In the genomic region with DNA sequence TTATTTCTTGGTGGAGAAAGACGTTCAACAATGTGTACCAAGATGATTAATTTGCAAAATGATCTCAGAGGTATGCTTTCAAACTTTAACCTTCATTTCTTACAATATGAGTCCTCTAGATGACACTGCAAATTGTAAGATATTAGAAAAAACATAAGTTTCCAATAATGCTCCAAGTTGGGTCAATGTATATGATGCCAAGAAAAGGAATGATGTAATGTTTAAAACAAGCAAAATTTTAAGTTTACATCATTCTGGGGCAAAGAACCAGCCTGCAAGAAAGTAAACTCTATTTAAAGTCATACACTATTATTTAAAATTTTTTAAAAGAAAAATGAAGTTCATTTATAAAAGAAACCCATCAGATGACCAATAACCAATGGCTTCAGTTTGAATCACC, we compare ENCODE assay signal across 29 cellular contexts.
"Had no signal": no experiment of that assay in that cellular context is flagged by ENCODE, and none has a peak within 500 bp of the region (broad histone marks: within the 10 kb centered on the region; RNA-seq: fewer than 3 reads in every experiment).

No MANE protein-coding gene starts in this region.

- H3K36me3 Mint-ChIP-seq: stimulated activated effector memory CD8-positive, alpha-beta T cell treated with anti-CD3 and anti-CD28 coated beads, Interleukin-12 subunit alpha, Interleukin-12 subunit beta, amount 100 ng/mL, for 72 hours; stimulated activated memory B cell treated with anti-CD40 and anti-IgM and Interleukin-4, amounts not matched to agents 10 μg/mL and 1 μg/mL and 100 μg/mL, for 72 hours; type B pancreatic cell had no signal

- H3K4me3 Mint-ChIP-seq: stimulated activated effector memory CD8-positive, alpha-beta T cell treated with anti-CD3 and anti-CD28 coated beads, Interleukin-12 subunit alpha, Interleukin-12 subunit beta, amount 100 ng/mL, for 72 hours; stimulated activated memory B cell treated with anti-CD40 and anti-IgM and Interleukin-4, amounts not matched to agents 10 μg/mL and 1 μg/mL and 100 μg/mL, for 72 hours; stimulated activated naive B cell treated with anti-CD40 and anti-IgM and Interleukin-4, amounts not matched to agents 10 μg/mL and 1 μg/mL and 100 μg/mL, for 72 hours; stimulated activated naive CD8-positive, alpha-beta T cell treated with anti-CD3 and anti-CD28 coated beads, Interleukin-15, amount 100 ng/mL, for 72 hours; stimulated activated naive CD8-positive, alpha-beta T cell treated with anti-CD3 and anti-CD28 coated beads, Interleukin-15, Interleukin-2, amounts not matched to agents 100 ng/mL and 50 ng/mL, for 24 hours; type B pancreatic cell had no signal

- FAIRE-seq: urothelium cell line had no signal

- H3K36me3 ChIP-seq: stomach, thoracic aorta, thyroid gland, tibial artery, tibial nerve, transverse colon, upper lobe of left lung, upper lobe of right lung, uterus, vagina had no signal

- H3K4me1 ChIP-seq: stomach, suprapubic skin, testis, thyroid gland, tibial artery, tibial nerve, transverse colon, upper lobe of left lung, upper lobe of right lung, uterus, vagina had no signal

- DNase-seq: stimulated activated CD4-positive, alpha-beta T cell treated with anti-CD3 and anti-CD28 coated beads, Interleukin-2, amount 100 ng/mL, for 48 hours; stimulated activated CD4-positive, alpha-beta T cell treated with anti-CD3 and anti-CD28 coated beads, Interleukin-4, amount 100 ng/mL, for 1 hour; stimulated activated CD4-positive, alpha-beta T cell treated with anti-CD3 and anti-CD28 coated beads, Interleukin-4, amount 100 ng/mL, for 24 hours; stimulated activated CD4-positive, alpha-beta T cell treated with anti-CD3 and anti-CD28 coated beads, Interleukin-4, amount 100 ng/mL, for 4 hours; stimulated activated CD8-positive, alpha-beta memory T cell treated with anti-CD3 and anti-CD28 coated beads, Interleukin-4, amount 100 ng/mL, for 48 hours; stimulated activated naive B cell treated with anti-CD40 and anti-IgM and Interleukin-4, amounts not matched to agents 10 μg/mL and 1 μg/mL and 100 μg/mL, for 72 hours; stimulated activated naive CD4-positive, alpha-beta T cell; stimulated activated naive CD4-positive, alpha-beta T cell treated with Interleukin-2 at 50 U/mL for 16 hours; stimulated activated naive CD8-positive, alpha-beta T cell treated with anti-CD3 and anti-CD28 coated beads, Interleukin-15, amount 100 ng/mL, for 72 hours; stimulated activated naive CD8-positive, alpha-beta T cell treated with anti-CD3 and anti-CD28 coated beads, Interleukin-15, Interleukin-2, amounts not matched to agents 100 U/mL and 50 U/mL, for 24 hours; stomach; substantia nigra; testis; thyroid gland; tibial artery; transverse colon; trophoblast cell; upper lobe of left lung; upper lobe of right lung; uterus had no signal

- H3K27ac Mint-ChIP-seq: stimulated activated effector memory CD8-positive, alpha-beta T cell treated with anti-CD3 and anti-CD28 coated beads, Interleukin-12 subunit alpha, Interleukin-12 subunit beta, amount 100 ng/mL, for 72 hours; stimulated activated memory B cell treated with anti-CD40 and anti-IgM and Interleukin-4, amounts not matched to agents 10 μg/mL and 1 μg/mL and 100 μg/mL, for 72 hours; stimulated activated naive B cell treated with anti-CD40 and anti-IgM and Interleukin-4, amounts not matched to agents 10 μg/mL and 1 μg/mL and 100 μg/mL, for 72 hours; stimulated activated naive CD8-positive, alpha-beta T cell treated with anti-CD3 and anti-CD28 coated beads, Interleukin-15, amount 100 ng/mL, for 72 hours; stimulated activated naive CD8-positive, alpha-beta T cell treated with anti-CD3 and anti-CD28 coated beads, Interleukin-15, Interleukin-2, amounts not matched to agents 100 ng/mL and 50 ng/mL, for 24 hours; type B pancreatic cell had no signal

- H3K4me3 ChIP-seq: stomach, suprapubic skin, testis, thoracic aorta, thyroid gland, tibial artery, tibial nerve, transverse colon, upper lobe of left lung, upper lobe of right lung, uterus, vagina had no signal

- H3K9me3 ChIP-seq: stomach, suprapubic skin, testis, thoracic aorta, thyroid gland, tibial artery, tibial nerve, transverse colon, upper lobe of left lung, upper lobe of right lung, uterus, vagina had no signal

- H3K27me3 ChIP-seq: stomach, suprapubic skin, testis, thyroid gland, tibial artery, tibial nerve, transverse colon, upper lobe of left lung, upper lobe of right lung, uterus, vagina had no signal

- H3K27ac ChIP-seq: stomach, suprapubic skin, testis, thoracic aorta, thyroid gland, tibial artery, tibial nerve, transverse colon, upper lobe of left lung, upper lobe of right lung, uterus, vagina had no signal

- ATAC-seq: stimulated activated effector memory CD8-positive, alpha-beta T cell treated with anti-CD3 and anti-CD28 coated beads, Interleukin-12 subunit alpha, Interleukin-12 subunit beta, amount 100 ng/mL, for 72 hours; stimulated activated memory B cell treated with anti-CD40 and anti-IgM and Interleukin-4, amounts not matched to agents 10 μg/mL and 1 μg/mL and 100 μg/mL, for 72 hours; stimulated activated naive B cell treated with anti-CD40 and anti-IgM and Interleukin-4, amounts not matched to agents 10 μg/mL and 1 μg/mL and 100 μg/mL, for 72 hours; stimulated activated naive CD8-positive, alpha-beta T cell treated with anti-CD3 and anti-CD28 coated beads, Interleukin-15, amount 100 ng/mL, for 72 hours; stimulated activated naive CD8-positive, alpha-beta T cell treated with anti-CD3 and anti-CD28 coated beads, Interleukin-15, Interleukin-2, amounts not matched to agents 100 U/mL and 50 U/mL, for 24 hours; upper lobe of right lung had no signal

- H3K9me3 Mint-ChIP-seq: stimulated activated effector memory CD8-positive, alpha-beta T cell treated with anti-CD3 and anti-CD28 coated beads, Interleukin-12 subunit alpha, Interleukin-12 subunit beta, amount 100 ng/mL, for 72 hours; stimulated activated memory B cell treated with anti-CD40 and anti-IgM and Interleukin-4, amounts not matched to agents 10 μg/mL and 1 μg/mL and 100 μg/mL, for 72 hours; stimulated activated naive B cell treated with anti-CD40 and anti-IgM and Interleukin-4, amounts not matched to agents 10 μg/mL and 1 μg/mL and 100 μg/mL, for 72 hours; stimulated activated naive CD8-positive, alpha-beta T cell treated with anti-CD3 and anti-CD28 coated beads, Interleukin-15, amount 100 ng/mL, for 72 hours; stimulated activated naive CD8-positive, alpha-beta T cell treated with anti-CD3 and anti-CD28 coated beads, Interleukin-15, Interleukin-2, amounts not matched to agents 100 ng/mL and 50 ng/mL, for 24 hours; type B pancreatic cell had no signal

- H3K27me3 Mint-ChIP-seq: stimulated activated memory B cell treated with anti-CD40 and anti-IgM and Interleukin-4, amounts not matched to agents 10 μg/mL and 1 μg/mL and 100 μg/mL, for 72 hours; stimulated activated naive B cell treated with anti-CD40 and anti-IgM and Interleukin-4, amounts not matched to agents 10 μg/mL and 1 μg/mL and 100 μg/mL, for 72 hours; stimulated activated naive CD8-positive, alpha-beta T cell treated with anti-CD3 and anti-CD28 coated beads, Interleukin-15, amount 100 ng/mL, for 72 hours; stimulated activated naive CD8-positive, alpha-beta T cell treated with anti-CD3 and anti-CD28 coated beads, Interleukin-15, Interleukin-2, amounts not matched to agents 100 ng/mL and 50 ng/mL, for 24 hours; type B pancreatic cell had no signal

- H3K4me1 Mint-ChIP-seq: stimulated activated effector memory CD8-positive, alpha-beta T cell treated with anti-CD3 and anti-CD28 coated beads, Interleukin-12 subunit alpha, Interleukin-12 subunit beta, amount 100 ng/mL, for 72 hours; stimulated activated memory B cell treated with anti-CD40 and anti-IgM and Interleukin-4, amounts not matched to agents 10 μg/mL and 1 μg/mL and 100 μg/mL, for 72 hours; stimulated activated naive B cell treated with anti-CD40 and anti-IgM and Interleukin-4, amounts not matched to agents 10 μg/mL and 1 μg/mL and 100 μg/mL, for 72 hours; stimulated activated naive CD8-positive, alpha-beta T cell treated with anti-CD3 and anti-CD28 coated beads, Interleukin-15, amount 100 ng/mL, for 72 hours had no signal
